10 cellular contexts compared by ENCODE assay signal in the genomic region with DNA sequence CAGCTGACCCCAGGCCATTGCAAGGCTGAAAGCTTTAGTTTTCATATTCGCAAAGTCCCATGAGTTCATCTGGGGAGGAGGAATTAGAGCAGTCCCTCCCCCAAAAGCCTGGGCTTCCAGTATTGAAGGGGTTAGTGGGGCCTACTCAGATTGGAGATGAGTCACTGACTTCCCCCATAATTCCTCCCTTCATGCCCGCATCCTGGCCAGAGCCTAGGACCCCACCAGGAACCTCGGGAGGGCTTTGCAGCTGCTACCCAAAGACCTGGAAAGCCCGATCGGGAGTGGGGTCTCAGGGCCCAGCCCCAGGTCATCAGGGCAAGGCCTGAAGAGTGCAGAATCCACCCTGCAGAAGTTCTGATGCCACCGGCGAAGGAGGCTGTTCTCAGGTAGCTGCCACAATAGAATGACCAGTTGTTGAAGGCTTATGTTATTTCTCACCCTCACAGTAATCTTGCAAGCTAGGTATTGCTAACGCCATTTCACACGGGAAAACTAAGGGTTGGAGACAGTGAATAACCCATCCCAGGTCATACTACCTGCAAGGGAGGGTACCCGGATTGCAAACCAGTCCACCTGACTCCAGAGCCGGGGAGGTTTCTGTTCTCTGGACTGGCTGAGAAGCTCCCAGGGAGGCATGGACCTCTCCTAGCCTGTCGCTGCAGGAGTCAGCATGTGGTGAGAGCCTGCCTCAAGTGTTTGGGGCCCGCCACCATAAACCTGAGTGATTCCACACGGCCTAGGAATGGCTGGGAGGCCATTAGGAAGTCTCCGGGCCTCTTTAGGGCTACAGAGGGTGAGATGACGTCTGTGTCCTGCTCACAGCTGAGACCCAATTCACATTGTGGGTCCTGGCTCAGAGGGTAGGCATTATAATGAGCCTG. TPM values are rescaled to one million over a fixed set of nuclear protein-coding genes. Genes with fewer than 3 reads are reported as not detected.
DNase-seq lines count a peak whose midpoint lies in the region; ATAC-seq and TF ChIP-seq lines count a peak whose summit lies in the region.
"Had no signal": no experiment of that assay in that cellular context is flagged by ENCODE, and none has a peak within 500 bp of the region (broad histone marks: within the 10 kb centered on the region; RNA-seq: fewer than 3 reads in every experiment).

No MANE protein-coding gene starts in this region.

- no peak overlapping the region for H3K14ac ChIP-seq in mesenchymal stem cell (ENCODE audit: low read length in 2 of 2)

- H3K4me3 ChIP-seq in mesenchymal stem cell (ENCODE audit: insufficient read depth in 1 of 2, low read depth in 1 of 2, low read length in 2 of 2) = no peak overlapping the region
- H3K4me3 ChIP-seq in upper lobe of left lung = no peak overlapping the region

- H2AK5ac ChIP-seq in mesenchymal stem cell (ENCODE audit: low read length, severe bottlenecking) = peak overlapping the region; percentile 52

- H3K27ac Mint-ChIP-seq in activated naive CD4-positive, alpha-beta T cell treated with anti-CD3 and anti-CD28 coated beads, Interleukin-2, amount 50 U/mL, for 24 hours = no peak overlapping the region
- no peak overlapping the region for H3K27ac Mint-ChIP-seq in activated naive CD4-positive, alpha-beta T cell treated with anti-CD3 and anti-CD28 coated beads, Interleukin-2, amount 10 ng/mL, durations not matched to agents 7 days and 5 days
- peak overlapping the region; percentile 98 for H3K27ac Mint-ChIP-seq in activated T-cell treated with anti-CD3 and anti-CD28 coated beads, Interleukin-2, amount 50 U/mL, for 72 hours

- TF ChIP-seq CTCF in upper lobe of left lung (IDR thresholded peaks at IDR 0.05) (no peak), GM10266 (IDR thresholded peaks at IDR 0.05; ENCODE audit: control insufficient read depth, insufficient read depth, low read depth, missing control alignments) (no peak)

- H3K36me3 Mint-ChIP-seq in activated naive CD4-positive, alpha-beta T cell treated with anti-CD3 and anti-CD28 coated beads, Interleukin-2, amount 50 U/mL, for 24 hours = no peaks in the 10 kb centered on the region
- H3K36me3 Mint-ChIP-seq in activated naive CD4-positive, alpha-beta T cell treated with anti-CD3 and anti-CD28 coated beads, Interleukin-2, amount 10 ng/mL, durations not matched to agents 7 days and 5 days = no peaks in the 10 kb centered on the region
- no peaks in the 10 kb centered on the region for H3K36me3 Mint-ChIP-seq in activated T-cell treated with anti-CD3 and anti-CD28 coated beads, Interleukin-2, amount 50 U/mL, for 72 hours (ENCODE audit: insufficient read depth in 2 of 2)

- peak in 1 of 2 donors; percentile 10 for ATAC-seq in activated T-cell treated with anti-CD3 and anti-CD28 coated beads, Interleukin-2, amount 50 U/mL, for 72 hours (replicated peaks in 1 of 2)
- ATAC-seq in upper lobe of left lung (ENCODE audit: low FRiP score in 2 of 2) (no peak), GM19452 (IDR thresholded peaks at IDR 0.05; ENCODE audit: unreplicated experiment) (no peak), HG03432 (IDR thresholded peaks at IDR 0.05; ENCODE audit: unreplicated experiment) (no peak)

- H3K27me3 ChIP-seq in mesenchymal stem cell (ENCODE audit: control insufficient read depth in 1 of 2, insufficient read depth in 1 of 2, low read length in 2 of 2) = no peaks in the 10 kb centered on the region
- no peaks in the 10 kb centered on the region for H3K27me3 ChIP-seq in upper lobe of left lung

- H3K79me1 ChIP-seq in mesenchymal stem cell (replicated peaks; ENCODE audit: low read length, poor library complexity, severe bottlenecking) = no peaks in the 10 kb centered on the region

- H3K4me1 ChIP-seq in mesenchymal stem cell (ENCODE audit: control insufficient read depth, insufficient read depth, low read depth, low read length) = peaks cover 39% of the 10 kb centered on the region
- H3K4me1 ChIP-seq in upper lobe of left lung = peaks cover 58 to 88% (median 80%) of the 10 kb centered on the region in 4 donors

- peak overlapping the region in 1 of 2 experiments; percentile 45 for H2BK12ac ChIP-seq in mesenchymal stem cell (ENCODE audit: low read length in 2 of 2)

- DNase-seq in activated naive CD4-positive, alpha-beta T cell treated with anti-CD3 and anti-CD28 coated beads, Interleukin-2, amount 10 ng/mL, durations not matched to agents 7 days and 5 days = no peak
- peak; percentile 36 to 45 for DNase-seq in activated T-cell treated with anti-CD3 and anti-CD28 coated beads, Interleukin-2, amount 50 U/mL, for 72 hours
- peak; percentile 33 for DNase-seq in mesenchymal stem cell
- DNase-seq in upper lobe of left lung = no peak
- DNase-seq in GM10266 (ENCODE audit: extremely low spot score) = no peak
- DNase-seq: NCI-H1105 had no signal

- H3K4me3 Mint-ChIP-seq in activated naive CD4-positive, alpha-beta T cell treated with anti-CD3 and anti-CD28 coated beads, Interleukin-2, amount 50 U/mL, for 24 hours = peak overlapping the region; percentile 30
- H3K4me3 Mint-ChIP-seq in activated naive CD4-positive, alpha-beta T cell treated with anti-CD3 and anti-CD28 coated beads, Interleukin-2, amount 10 ng/mL, durations not matched to agents 7 days and 5 days = no peak overlapping the region
- H3K4me3 Mint-ChIP-seq in activated T-cell treated with anti-CD3 and anti-CD28 coated beads, Interleukin-2, amount 50 U/mL, for 72 hours = peak overlapping the region; percentile 83 to 86

- no peak overlapping the region for H2BK5ac ChIP-seq in mesenchymal stem cell (ENCODE audit: low read depth, low read length, poor library complexity, severe bottlenecking)

- peak overlapping the region; percentile 31 for H2BK15ac ChIP-seq in mesenchymal stem cell (ENCODE audit: low read depth, poor library complexity, severe bottlenecking)

- H3K27ac ChIP-seq in mesenchymal stem cell (ENCODE audit: low read length, poor library complexity, severe bottlenecking) (no peak overlapping the region), upper lobe of left lung (peak overlapping the region; percentile 76 to 94 (median 93))

- CTCF ChIA-PET in activated naive CD4-positive, alpha-beta T cell treated with anti-CD3 and anti-CD28 coated beads, Interleukin-2, amount 10 ng/mL, durations not matched to agents 7 days and 5 days (lab: Charles Lee) = interaction anchor here (1.0 to 4.8 kb wide), 4 partner anchors 9 to 23 kb away, joined by 3 to 33 read pairs (median 7); partner anchors contain the start of gene ARID5A

- H3K9me3 ChIP-seq in mesenchymal stem cell (ENCODE audit: control insufficient read depth, low read length) (no peaks in the 10 kb centered on the region), upper lobe of left lung (no peaks in the 10 kb centered on the region)

- WGBS in mesenchymal stem cell = 71% methylated on average over 16 of the region's 16 CpGs
- 83 to 88% methylated on average over 10 to 16 of the region's 16 CpGs for WGBS in upper lobe of left lung, 2 donors

- H3K4ac ChIP-seq in mesenchymal stem cell (ENCODE audit: low read depth in 1 of 2, low read length in 2 of 2) = no peak overlapping the region

- TF ChIP-seq EP300 in upper lobe of left lung (IDR thresholded peaks at IDR 0.05) = no peak

- H3K9ac ChIP-seq in mesenchymal stem cell (ENCODE audit: low read length) = no peak overlapping the region

- no peaks in the 10 kb centered on the region for H3K27me3 Mint-ChIP-seq in activated naive CD4-positive, alpha-beta T cell treated with anti-CD3 and anti-CD28 coated beads, Interleukin-2, amount 50 U/mL, for 24 hours
- H3K27me3 Mint-ChIP-seq in activated naive CD4-positive, alpha-beta T cell treated with anti-CD3 and anti-CD28 coated beads, Interleukin-2, amount 10 ng/mL, durations not matched to agents 7 days and 5 days = peaks cover 38% of the 10 kb centered on the region
- no peaks in the 10 kb centered on the region for H3K27me3 Mint-ChIP-seq in activated T-cell treated with anti-CD3 and anti-CD28 coated beads, Interleukin-2, amount 50 U/mL, for 72 hours (ENCODE audit: low read depth)

- no peak overlapping the region for H2AFZ ChIP-seq in mesenchymal stem cell (ENCODE audit: low read depth, low read length)

- peaks cover 68% of the 10 kb centered on the region for H3K4me1 Mint-ChIP-seq in activated naive CD4-positive, alpha-beta T cell treated with anti-CD3 and anti-CD28 coated beads, Interleukin-2, amount 50 U/mL, for 24 hours
- H3K4me1 Mint-ChIP-seq in activated naive CD4-positive, alpha-beta T cell treated with anti-CD3 and anti-CD28 coated beads, Interleukin-2, amount 10 ng/mL, durations not matched to agents 7 days and 5 days = peaks cover 80% of the 10 kb centered on the region
- H3K4me1 Mint-ChIP-seq in activated T-cell treated with anti-CD3 and anti-CD28 coated beads, Interleukin-2, amount 50 U/mL, for 72 hours (ENCODE audit: low read depth) = peaks cover 93% of the 10 kb centered on the region

- no peak overlapping the region for H4K91ac ChIP-seq in mesenchymal stem cell (ENCODE audit: low read length)

- H3K36me3 ChIP-seq in mesenchymal stem cell (ENCODE audit: control insufficient read depth in 1 of 2, insufficient read depth in 2 of 2, low read depth in 1 of 2, low read length in 2 of 2) (no peaks in the 10 kb centered on the region), upper lobe of left lung (no peaks in the 10 kb centered on the region)

- H3K4me2 ChIP-seq in mesenchymal stem cell (ENCODE audit: low read length, poor library complexity, severe bottlenecking) = no peak overlapping the region

- no peak for TF ChIP-seq POLR2A in upper lobe of left lung (IDR thresholded peaks at IDR 0.05)

- H3K9me3 Mint-ChIP-seq in activated naive CD4-positive, alpha-beta T cell treated with anti-CD3 and anti-CD28 coated beads, Interleukin-2, amount 50 U/mL, for 24 hours = no peaks in the 10 kb centered on the region
- no peaks in the 10 kb centered on the region for H3K9me3 Mint-ChIP-seq in activated naive CD4-positive, alpha-beta T cell treated with anti-CD3 and anti-CD28 coated beads, Interleukin-2, amount 10 ng/mL, durations not matched to agents 7 days and 5 days
- no peaks in the 10 kb centered on the region for H3K9me3 Mint-ChIP-seq in activated T-cell treated with anti-CD3 and anti-CD28 coated beads, Interleukin-2, amount 50 U/mL, for 72 hours

- H2BK120ac ChIP-seq in mesenchymal stem cell (ENCODE audit: low read depth, low read length) = no peak overlapping the region

- no peak overlapping the region for H3K23ac ChIP-seq in mesenchymal stem cell (ENCODE audit: low read length in 2 of 2)

- no peak overlapping the region for H4K8ac ChIP-seq in mesenchymal stem cell (ENCODE audit: low read length)

- H3K18ac ChIP-seq in mesenchymal stem cell (ENCODE audit: low read depth in 1 of 2, low read length in 2 of 2) = no peak overlapping the region

RNA-seq across cellular contexts. Expression of gene ARID5A, which starts 5.8 kb away (rescaled TPM):
- total RNA-seq in activated T-cell treated with anti-CD3 and anti-CD28 coated beads, Interleukin-2, amount 50 U/mL, for 72 hours = 100 to 1,000 TPM; 424 to 433 TPM
- 4.0 TPM for polyA plus RNA-seq in mesenchymal stem cell (2013, experiment 1 of 2)
- polyA plus RNA-seq in mesenchymal stem cell (2013, experiment 2 of 2) = 3.9 TPM
- total RNA-seq in upper lobe of left lung = 10 to 100 TPM; 18.6 to 57.2 (median 39.7) TPM

RNA-seq across cellular contexts. Expression of gene NEURL3, which starts 25.6 kb away (rescaled TPM):
- total RNA-seq in activated T-cell treated with anti-CD3 and anti-CD28 coated beads, Interleukin-2, amount 50 U/mL, for 72 hours = 1 to 10 TPM; 4.4 to 5.3 TPM
- not detected for polyA plus RNA-seq in mesenchymal stem cell (2013, experiment 1 of 2)
- polyA plus RNA-seq in mesenchymal stem cell (2013, experiment 2 of 2) = not detected
- total RNA-seq in upper lobe of left lung = 1 to 10 TPM in 2 of 6 donors, under 1 TPM in 1, not detected in 3; 0.61 to 2.6 (median 1.1) TPM
- total RNA-seq: temporal lobe had no signal

Comparison
In these comparisons a context has a peak if more than half of its experiments do, and no peak if none do; other contexts are left out.
1. DNase-seq: peak in activated T-cell treated with anti-CD3 and anti-CD28 coated beads, Interleukin-2, amount 50 U/mL, for 72 hours (2 of 2) and mesenchymal stem cell (single experiment); none in activated naive CD4-positive, alpha-beta T cell treated with anti-CD3 and anti-CD28 coated beads, Interleukin-2, amount 10 ng/mL, durations not matched to agents 7 days and 5 days (single experiment), upper lobe of left lung (0 of 2) and GM10266 (single experiment).
2. RNA of gene ARID5A, which starts 5.8 kb away (total RNA-seq): 424 to 433 TPM in activated T-cell treated with anti-CD3 and anti-CD28 coated beads, Interleukin-2, amount 50 U/mL, for 72 hours; 18.6 to 57.2 TPM in upper lobe of left lung; every median in the first group is over 4 times any median in the second.